ENCODE assay signal across 8 cellular contexts in the genomic region with DNA sequence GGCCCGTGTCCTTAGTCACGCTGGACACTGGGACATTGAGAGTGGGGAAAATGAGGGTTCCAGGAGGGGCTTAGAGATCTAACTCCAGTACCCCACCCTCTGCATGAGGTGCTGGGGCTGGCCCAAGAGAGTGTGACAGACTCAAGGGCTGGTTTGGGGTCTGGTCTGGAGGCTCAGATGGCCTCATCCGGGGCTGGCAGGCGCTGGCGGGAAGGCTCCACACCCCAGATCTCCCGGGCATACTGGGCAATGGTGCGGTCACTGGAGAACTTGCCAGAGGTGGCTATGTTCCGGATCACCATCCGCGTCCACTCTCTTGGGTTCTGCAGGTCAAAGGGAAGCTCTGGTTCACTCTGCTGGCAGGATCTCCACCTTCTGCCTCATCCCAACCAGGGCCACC. TPM values are rescaled to one million over a fixed set of nuclear protein-coding genes. Genes with fewer than 3 reads are reported as not detected.
A peak's percentile ranks its signal among the peaks of the same experiment; 100 is the strongest.
DNase-seq lines count a peak whose midpoint lies in the region; ATAC-seq and TF ChIP-seq lines count a peak whose summit lies in the region.

No MANE protein-coding gene starts in this region.

- H3K4me1 ChIP-seq in prostate gland (replicated peaks) = peaks cover 7% of the 10 kb centered on the region

- H3K4me1 Mint-ChIP-seq in CD14-positive monocyte = peaks cover 22% of the 10 kb centered on the region
- peaks cover 12% of the 10 kb centered on the region for H3K4me1 Mint-ChIP-seq in endothelial cell (ENCODE audit: unreplicated experiment)

- H3K36me3 ChIP-seq in KOPT-K1 (ENCODE audit: insufficient read depth, low read length) (peaks cover 4% of the 10 kb centered on the region; the same call in 1 of the 2 replicates), prostate gland (no peaks in the 10 kb centered on the region)

- H3K4me3 Mint-ChIP-seq in CD14-positive monocyte (peak overlapping the region in 1 of 2 donors; percentile 41), endothelial cell (ENCODE audit: unreplicated experiment) (peak overlapping the region; percentile 51)

- H3K9me3 ChIP-seq in KOPT-K1 (ENCODE audit: insufficient read depth, low read length, poor library complexity, severe bottlenecking) (no peaks in the 10 kb centered on the region), prostate gland (no peaks in the 10 kb centered on the region)

- WGBS in prostate gland = 83% methylated on average over 10 of the region's 10 CpGs

- H3K27ac Mint-ChIP-seq in CD14-positive monocyte (peak overlapping the region; percentile 46 to 98 (median 85)), endothelial cell (ENCODE audit: unreplicated experiment) (no peak overlapping the region)

- H3K27me3 ChIP-seq in prostate gland (replicated peaks; ENCODE audit: insufficient read depth) = no peaks in the 10 kb centered on the region

- H3K27ac ChIP-seq in KOPT-K1 (ENCODE audit: low read depth, low read length, poor library complexity, severe bottlenecking) = peak overlapping the region; percentile 98
- H3K27ac ChIP-seq in prostate gland = peak overlapping the region; percentile 77 to 83

- DNase-seq in CD14-positive monocyte (ENCODE audit: low spot score) = no peak
- DNase-seq in endothelial cell (ENCODE audit: low spot score) = no peak
- no peak for DNase-seq in prostate gland (ENCODE audit: low spot score)
- no peak for DNase-seq in MV-4-11 (lab: John Stamatoyannopoulos, UW)
- no peak for DNase-seq in omental fat pad (ENCODE audit: low spot score)

- peaks cover under 1 to 10% of the 10 kb centered on the region in 2 donors for H3K36me3 Mint-ChIP-seq in CD14-positive monocyte
- H3K36me3 Mint-ChIP-seq in endothelial cell (ENCODE audit: low read depth, unreplicated experiment) = peaks cover 4% of the 10 kb centered on the region

- peaks cover 0 to 4% (median 0%) of the 10 kb centered on the region in 3 donors for H3K27me3 Mint-ChIP-seq in CD14-positive monocyte (ENCODE audit: low read depth in 3 of 3)
- peaks cover 12% of the 10 kb centered on the region for H3K27me3 Mint-ChIP-seq in endothelial cell (ENCODE audit: unreplicated experiment)

- intact Hi-C loops in CD14-positive monocyte (cut with micrococcal nuclease) (no loop called here), prostate gland (cut with DNase I) (no loop called here)

- H3K9me3 Mint-ChIP-seq in CD14-positive monocyte = no peaks in the 10 kb centered on the region
- no peaks in the 10 kb centered on the region for H3K9me3 Mint-ChIP-seq in endothelial cell (ENCODE audit: unreplicated experiment)

- no peak overlapping the region for H3K4me3 ChIP-seq in prostate gland

- no peak for TF ChIP-seq POLR2A in prostate gland (IDR thresholded peaks at IDR 0.05)

- TF ChIP-seq CTCF in CD14-positive monocyte (IDR thresholded peaks at IDR 0.05) = no peak
- no peak for TF ChIP-seq CTCF in endothelial cell (IDR thresholded peaks at IDR 0.05; ENCODE audit: unreplicated experiment)
- TF ChIP-seq CTCF in prostate gland (IDR thresholded peaks at IDR 0.05) = no peak
- TF ChIP-seq CTCF in omental fat pad (IDR thresholded peaks at IDR 0.05) = no peak

- no peak for ATAC-seq in HG03442 (IDR thresholded peaks at IDR 0.05; ENCODE audit: unreplicated experiment)
- no peak for ATAC-seq in HG02571 (IDR thresholded peaks at IDR 0.05; ENCODE audit: unreplicated experiment)
- no peak for ATAC-seq in omental fat pad (ENCODE audit: low FRiP score)

RNA-seq across cellular contexts. Expression of gene RASGRP2, which starts 2.5 kb away (rescaled TPM):
- polyA plus RNA-seq in CD14-positive monocyte = 10 to 100 TPM; 67.6 to 68.8 TPM
- 139 TPM for total RNA-seq in endothelial cell (ENCODE audit: unreplicated experiment)
- total RNA-seq in prostate gland = 10 to 100 TPM; 13.3 to 28.7 TPM
- total RNA-seq in omental fat pad = 10 to 100 TPM in 3 of 4 donors, 1 to 10 TPM in 1; 9.3 to 53.1 (median 14.0) TPM

RNA-seq across cellular contexts. Expression of gene PYGM, which starts 13.3 kb away (rescaled TPM):
- under 1 TPM in 1 of 2 donors, not detected in 1; 0.05 TPM for polyA plus RNA-seq in CD14-positive monocyte
- total RNA-seq in endothelial cell (ENCODE audit: unreplicated experiment) = 0.26 TPM
- total RNA-seq in prostate gland = 10 to 100 TPM in 1 of 2 donors, 1 to 10 TPM in 1; 8.0 to 22.4 TPM
- total RNA-seq in omental fat pad = 10 to 100 TPM in 2 of 4 donors, 1 to 10 TPM in 2; 2.1 to 25.9 (median 12.2) TPM

RNA-seq across cellular contexts. Expression of gene NRXN2, which starts 23.5 kb away (rescaled TPM):
- not detected for polyA plus RNA-seq in CD14-positive monocyte
- total RNA-seq in endothelial cell (ENCODE audit: unreplicated experiment) (11.5 TPM), prostate gland (10 to 100 TPM in 1 of 2 donors, under 1 TPM in 1; 0.46 to 26.8 TPM), omental fat pad (1 to 10 TPM; 1.5 to 6.3 (median 3.4) TPM)

RNA-seq across cellular contexts. Expression of gene SF1, which starts 31.9 kb away (rescaled TPM):
- polyA plus RNA-seq in CD14-positive monocyte = 10 to 100 TPM; 31.6 to 47.7 TPM
- 322 TPM for total RNA-seq in endothelial cell (ENCODE audit: unreplicated experiment)
- 100 to 1,000 TPM; 263 to 409 TPM for total RNA-seq in prostate gland
- 100 to 1,000 TPM; 209 to 411 (median 320) TPM for total RNA-seq in omental fat pad

RNA-seq across cellular contexts. Expression of gene MAP4K2, which starts 56.5 kb away (rescaled TPM):
- 10 to 100 TPM in 1 of 2 donors, 1 to 10 TPM in 1; 9.9 to 12.6 TPM for polyA plus RNA-seq in CD14-positive monocyte
- 202 TPM for total RNA-seq in endothelial cell (ENCODE audit: unreplicated experiment)
- total RNA-seq in prostate gland = 10 to 100 TPM; 10.7 to 35.8 TPM
- total RNA-seq in omental fat pad = 10 to 100 TPM in 3 of 4 donors, 1 to 10 TPM in 1; 8.5 to 33.3 (median 17.7) TPM
